Comparison of ENCODE assay signal across 19 cellular contexts in the genomic region with DNA sequence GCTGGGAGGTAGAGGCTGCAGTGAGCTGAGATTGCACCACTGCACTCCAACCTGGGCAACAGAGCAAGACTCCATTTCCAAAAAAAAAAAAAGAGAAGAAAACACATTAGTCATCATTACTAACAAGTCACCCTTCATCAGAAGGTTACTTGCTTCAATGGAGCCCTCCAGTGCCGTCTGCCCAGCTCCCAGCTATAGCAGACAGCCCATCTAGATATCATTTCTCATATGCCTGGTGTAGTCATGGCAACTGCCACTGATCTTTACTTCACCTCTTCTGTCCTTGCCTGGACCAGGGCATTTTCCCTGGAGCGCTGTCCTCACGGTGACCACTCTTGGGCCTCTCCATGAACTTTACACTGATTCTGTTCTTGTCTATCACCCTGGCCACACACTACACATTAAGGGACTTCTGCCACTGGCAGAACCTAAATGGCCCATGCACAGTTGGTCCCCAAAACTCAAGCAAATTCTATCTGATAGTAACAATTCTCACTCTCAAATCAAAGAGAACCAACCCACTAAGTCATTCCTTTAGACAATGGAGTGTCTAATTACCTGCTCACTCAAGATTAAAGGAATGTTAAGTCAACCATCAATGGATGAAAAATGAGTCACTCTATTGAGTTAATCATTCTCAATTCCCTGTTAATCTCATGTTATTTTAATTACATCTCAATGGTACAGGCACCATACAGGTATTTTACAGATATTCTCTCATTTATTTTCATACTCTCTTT. TPM values are rescaled to one million over a fixed set of nuclear protein-coding genes. Genes with fewer than 3 reads are reported as not detected.
"Had no signal": no experiment of that assay in that cellular context is flagged by ENCODE, and none has a peak within 500 bp of the region (broad histone marks: within the 10 kb centered on the region; RNA-seq: fewer than 3 reads in every experiment).

No MANE protein-coding gene starts in this region.

- H3K27ac Mint-ChIP-seq: activated CD4-positive, alpha-beta T cell treated with anti-CD3 and anti-CD28 coated beads, Interleukin-2, amount 10 ng/mL, durations not matched to agents 24 days and 14 days; activated naive CD4-positive, alpha-beta T cell treated with anti-CD3 and anti-CD28 coated beads, Interleukin-2, amount 10 ng/mL, durations not matched to agents 7 days and 5 days; activated T-helper 17 cell treated with anti-CD3 and anti-CD28 coated beads, Interleukin-2, amount 50 U/mL, for 72 hours; WTC11 had no signal

- H3K4me1 Mint-ChIP-seq: WTC11 had no signal

- H3K4me3 Mint-ChIP-seq: activated CD4-positive, alpha-beta T cell treated with anti-CD3 and anti-CD28 coated beads, Interleukin-2, amount 10 ng/mL, durations not matched to agents 24 days and 14 days; activated naive CD4-positive, alpha-beta T cell treated with anti-CD3 and anti-CD28 coated beads, Interleukin-2, amount 10 ng/mL, durations not matched to agents 7 days and 5 days; activated T-helper 17 cell treated with anti-CD3 and anti-CD28 coated beads, Interleukin-2, amount 50 U/mL, for 72 hours; WTC11 had no signal

- H3K36me3 Mint-ChIP-seq: activated naive CD4-positive, alpha-beta T cell treated with anti-CD3 and anti-CD28 coated beads, Interleukin-2, amount 10 ng/mL, durations not matched to agents 7 days and 5 days; WTC11 had no signal

- H3K9me3 Mint-ChIP-seq: activated CD4-positive, alpha-beta T cell treated with anti-CD3 and anti-CD28 coated beads, Interleukin-2, amount 10 ng/mL, durations not matched to agents 24 days and 14 days; activated naive CD4-positive, alpha-beta T cell treated with anti-CD3 and anti-CD28 coated beads, Interleukin-2, amount 10 ng/mL, durations not matched to agents 7 days and 5 days; activated T-helper 17 cell treated with anti-CD3 and anti-CD28 coated beads, Interleukin-2, amount 50 U/mL, for 72 hours; WTC11 had no signal

- DNase-seq: activated CD4-positive, alpha-beta T cell treated with anti-CD3 and anti-CD28 coated beads, Interleukin-2, amount 10 ng/mL, durations not matched to agents 24 days and 14 days; activated CD8-positive, alpha-beta memory T cell treated with anti-CD3 and anti-CD28 coated beads for 24 hours; activated naive CD4-positive, alpha-beta T cell treated with anti-CD3 and anti-CD28 coated beads, Interleukin-2, amount 10 ng/mL, durations not matched to agents 7 days and 5 days; activated T-cell treated with anti-CD3 and anti-CD28 coated beads for 4 hours; central memory CD4-positive, alpha-beta T cell; effector memory CD4-positive, alpha-beta T cell; erythroblast; lower lobe of right lung; midbrain; nucleus accumbens; psoas muscle; sigmoid colon; stimulated activated CD4-positive, alpha-beta T cell treated with anti-CD3 and anti-CD28 coated beads, Interleukin-2, amount 100 ng/mL, for 48 hours; stimulated activated naive CD8-positive, alpha-beta T cell treated with anti-CD3 and anti-CD28 coated beads, Interleukin-15, Interleukin-2, amounts not matched to agents 100 U/mL and 50 U/mL, for 24 hours; upper lobe of left lung had no signal

- ATAC-seq: activated T-helper 17 cell treated with anti-CD3 and anti-CD28 coated beads, Interleukin-2, amount 50 U/mL, for 72 hours; lower lobe of right lung; psoas muscle; stimulated activated naive CD8-positive, alpha-beta T cell treated with anti-CD3 and anti-CD28 coated beads, Interleukin-15, Interleukin-2, amounts not matched to agents 100 U/mL and 50 U/mL, for 24 hours; WTC11 had no signal

RNA-seq across cellular contexts. Expression of a gene that starts 12.9 kb away (rescaled TPM):
- total RNA-seq: activated CD4-positive, alpha-beta T cell treated with anti-CD3 and anti-CD28 coated beads, Interleukin-2, amount 10 ng/mL, durations not matched to agents 24 days and 14 days; temporal lobe had no signal

RNA-seq across cellular contexts. Expression of a gene that starts 16.6 kb away (rescaled TPM):
- total RNA-seq: activated CD4-positive, alpha-beta T cell treated with anti-CD3 and anti-CD28 coated beads, Interleukin-2, amount 10 ng/mL, durations not matched to agents 24 days and 14 days; activated T-helper 17 cell treated with anti-CD3 and anti-CD28 coated beads, Interleukin-2, amount 50 U/mL, for 72 hours; T-helper 1 cell treated with Interleukin-12 subunit alpha and Interleukin-12 subunit beta and Interleukin-4 antibody, amounts not matched to agents 30 ng/mL and 1 ng/mL, for 36 hours had no signal
